1 cellular context compared by ENCODE assay signal in the genomic region with DNA sequence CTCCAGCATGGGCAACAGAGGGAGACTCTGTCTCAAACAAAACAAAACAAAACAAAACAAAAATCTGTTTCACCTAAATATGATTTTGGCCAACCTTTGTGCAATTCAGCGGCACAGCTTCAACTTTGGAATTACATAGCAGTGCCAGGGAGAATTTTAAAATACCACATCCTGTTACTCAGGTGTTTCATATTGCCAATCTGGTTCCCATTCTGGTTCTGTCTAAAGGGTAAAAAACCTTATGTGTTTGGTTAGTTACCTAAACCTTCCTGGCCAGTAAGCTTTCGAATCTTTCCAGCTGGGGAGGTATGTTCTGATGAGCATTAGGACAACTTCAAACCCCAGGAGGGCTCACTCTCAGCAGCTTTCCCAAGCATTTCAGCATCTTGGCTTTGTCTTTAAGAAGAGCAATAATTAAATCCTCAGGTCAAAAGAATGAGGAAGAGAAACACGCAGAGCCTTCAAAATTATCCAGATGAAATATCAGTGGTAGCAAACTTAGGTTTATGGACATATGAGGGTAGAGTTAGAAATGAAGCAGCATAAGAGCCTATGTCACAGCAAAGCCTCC.
TF ChIP-seq lines count a peak whose summit lies in the region.

No MANE protein-coding gene starts in this region.

TF ChIP-seq in liver, 16 proteins besides CTCF, POLR2A, EP300 and RAD21 (continued from another document):
- TF ChIP-seq, protein P1, sequence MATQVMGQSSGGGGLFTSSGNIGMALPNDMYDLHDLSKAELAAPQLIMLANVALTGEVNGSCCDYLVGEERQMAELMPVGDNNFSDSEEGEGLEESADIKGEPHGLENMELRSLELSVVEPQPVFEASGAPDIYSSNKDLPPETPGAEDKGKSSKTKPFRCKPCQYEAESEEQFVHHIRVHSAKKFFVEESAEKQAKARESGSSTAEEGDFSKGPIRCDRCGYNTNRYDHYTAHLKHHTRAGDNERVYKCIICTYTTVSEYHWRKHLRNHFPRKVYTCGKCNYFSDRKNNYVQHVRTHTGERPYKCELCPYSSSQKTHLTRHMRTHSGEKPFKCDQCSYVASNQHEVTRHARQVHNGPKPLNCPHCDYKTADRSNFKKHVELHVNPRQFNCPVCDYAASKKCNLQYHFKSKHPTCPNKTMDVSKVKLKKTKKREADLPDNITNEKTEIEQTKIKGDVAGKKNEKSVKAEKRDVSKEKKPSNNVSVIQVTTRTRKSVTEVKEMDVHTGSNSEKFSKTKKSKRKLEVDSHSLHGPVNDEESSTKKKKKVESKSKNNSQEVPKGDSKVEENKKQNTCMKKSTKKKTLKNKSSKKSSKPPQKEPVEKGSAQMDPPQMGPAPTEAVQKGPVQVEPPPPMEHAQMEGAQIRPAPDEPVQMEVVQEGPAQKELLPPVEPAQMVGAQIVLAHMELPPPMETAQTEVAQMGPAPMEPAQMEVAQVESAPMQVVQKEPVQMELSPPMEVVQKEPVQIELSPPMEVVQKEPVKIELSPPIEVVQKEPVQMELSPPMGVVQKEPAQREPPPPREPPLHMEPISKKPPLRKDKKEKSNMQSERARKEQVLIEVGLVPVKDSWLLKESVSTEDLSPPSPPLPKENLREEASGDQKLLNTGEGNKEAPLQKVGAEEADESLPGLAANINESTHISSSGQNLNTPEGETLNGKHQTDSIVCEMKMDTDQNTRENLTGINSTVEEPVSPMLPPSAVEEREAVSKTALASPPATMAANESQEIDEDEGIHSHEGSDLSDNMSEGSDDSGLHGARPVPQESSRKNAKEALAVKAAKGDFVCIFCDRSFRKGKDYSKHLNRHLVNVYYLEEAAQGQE (IDR thresholded peaks at IDR 0.05): no peak
